In the genomic region with DNA sequence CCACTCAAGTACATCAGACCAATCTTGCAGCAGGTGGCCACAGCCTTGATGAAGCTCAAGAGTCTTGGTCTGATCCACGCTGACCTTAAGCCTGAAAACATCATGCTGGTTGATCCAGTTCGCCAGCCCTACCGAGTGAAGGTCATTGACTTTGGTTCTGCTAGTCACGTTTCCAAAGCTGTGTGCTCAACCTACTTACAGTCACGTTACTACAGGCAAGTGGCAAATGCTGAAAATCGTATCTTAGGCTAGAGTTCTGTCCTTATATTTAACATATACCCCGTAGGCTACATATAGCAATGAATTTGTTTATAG, we compare ENCODE assay signal across 13 cellular contexts. TPM values are rescaled to one million over a fixed set of nuclear protein-coding genes. Genes with fewer than 3 reads are reported as not detected.
DNase-seq lines count a peak whose midpoint lies in the region; ATAC-seq and TF ChIP-seq lines count a peak whose summit lies in the region.
"Had no signal": no experiment of that assay in that cellular context is flagged by ENCODE, and none has a peak within 500 bp of the region (broad histone marks: within the 10 kb centered on the region; RNA-seq: fewer than 3 reads in every experiment).

No MANE protein-coding gene starts in this region.

- intact Hi-C loops in spleen (cut with DNase I; ENCODE audit: low total_unique reads): no loop called here

- H3K9ac ChIP-seq in MM.1S (ENCODE audit: low read length): peak overlapping the region; percentile 62; the same call in 1 of the 2 replicates

- no peaks in the 10 kb centered on the region for H3K27me3 Mint-ChIP-seq in activated CD8-positive, alpha-beta memory T cell treated with anti-CD3 and anti-CD28 coated beads, Interleukin-2, amount 10 ng/mL, durations not matched to agents 7 days and 5 days
- no peaks in the 10 kb centered on the region for H3K27me3 Mint-ChIP-seq in activated naive CD8-positive, alpha-beta T cell treated with anti-CD3 and anti-CD28 coated beads, Interleukin-2, amount 10 ng/mL, durations not matched to agents 7 days and 5 days
- H3K27me3 Mint-ChIP-seq in osteocyte (ENCODE audit: unreplicated experiment): no peaks in the 10 kb centered on the region

- TF ChIP-seq POLR2A in spleen (IDR thresholded peaks at IDR 0.05) (no peak), suprapubic skin (IDR thresholded peaks at IDR 0.05) (no peak)

- H3F3A ChIP-seq in MM.1S (ENCODE audit: insufficient read depth, low read length): peaks cover 40% of the 10 kb centered on the region

- H3K4me3 Mint-ChIP-seq in activated CD8-positive, alpha-beta memory T cell treated with anti-CD3 and anti-CD28 coated beads, Interleukin-2, amount 10 ng/mL, durations not matched to agents 7 days and 5 days: no peak overlapping the region
- peak overlapping the region; percentile 84 for H3K4me3 Mint-ChIP-seq in activated naive CD8-positive, alpha-beta T cell treated with anti-CD3 and anti-CD28 coated beads, Interleukin-2, amount 10 ng/mL, durations not matched to agents 7 days and 5 days
- no peak overlapping the region for H3K4me3 Mint-ChIP-seq in osteocyte (ENCODE audit: unreplicated experiment)

- peaks cover 72% of the 10 kb centered on the region for H3K4me1 Mint-ChIP-seq in activated CD8-positive, alpha-beta memory T cell treated with anti-CD3 and anti-CD28 coated beads, Interleukin-2, amount 10 ng/mL, durations not matched to agents 7 days and 5 days
- H3K4me1 Mint-ChIP-seq in activated naive CD8-positive, alpha-beta T cell treated with anti-CD3 and anti-CD28 coated beads, Interleukin-2, amount 10 ng/mL, durations not matched to agents 7 days and 5 days: peaks cover 64% of the 10 kb centered on the region
- H3K4me1 Mint-ChIP-seq in osteocyte (ENCODE audit: unreplicated experiment): peaks cover 19% of the 10 kb centered on the region

- POLR2A ChIA-PET in activated naive CD8-positive, alpha-beta T cell treated with anti-CD3 and anti-CD28 coated beads, Interleukin-2, amount 10 ng/mL, durations not matched to agents 7 days and 5 days (lab: Charles Lee): interaction anchor here (1.5 to 4.8 kb wide), 2 partner anchors 8 to 11 kb away, joined by 5 to 52 read pairs; a partner anchor contains a TSS

- H3K4me3 ChIP-seq in MM.1S (ENCODE audit: low read length): peak overlapping the region; percentile 46; the same call in 1 of the 2 replicates
- peak overlapping the region in 1 of 8 donors; percentile 31 for H3K4me3 ChIP-seq in spleen
- no peak overlapping the region for H3K4me3 ChIP-seq in suprapubic skin
- H3K4me3 ChIP-seq in BE2C (ENCODE audit: low read depth, low read length): no peak overlapping the region

- no peak for TF ChIP-seq EP300 in suprapubic skin (IDR thresholded peaks at IDR 0.05)

- no peaks in the 10 kb centered on the region for H3K27me3 ChIP-seq in MM.1S (replicated peaks; ENCODE audit: insufficient read depth, low read length)
- H3K27me3 ChIP-seq in spleen (replicated peaks in 1 of 7): no peaks in the 10 kb centered on the region
- no peaks in the 10 kb centered on the region for H3K27me3 ChIP-seq in suprapubic skin
- no peaks in the 10 kb centered on the region for H3K27me3 ChIP-seq in BE2C

- H4K20me1 ChIP-seq in MM.1S (ENCODE audit: insufficient read depth, low read length): no peaks in the 10 kb centered on the region

- no peak overlapping the region for H2AFZ ChIP-seq in MM.1S (ENCODE audit: low read length)

- peaks cover 76% of the 10 kb centered on the region for H3K79me2 ChIP-seq in MM.1S (ENCODE audit: low read length)

- H3K36me3 ChIP-seq in MM.1S (replicated peaks; ENCODE audit: insufficient read depth, low read length): no peaks in the 10 kb centered on the region
- peaks cover 0 to 46% (median 21%) of the 10 kb centered on the region in 6 donors for H3K36me3 ChIP-seq in spleen
- H3K36me3 ChIP-seq in suprapubic skin: peaks cover 25% of the 10 kb centered on the region
- H3K36me3 ChIP-seq in BE2C: peaks cover 30% of the 10 kb centered on the region

- peaks cover 42% of the 10 kb centered on the region for H3K4me1 ChIP-seq in MM.1S (ENCODE audit: low read length)
- peaks cover 12 to 99% (median 66%) of the 10 kb centered on the region in 6 donors for H3K4me1 ChIP-seq in spleen
- peaks cover 25% of the 10 kb centered on the region for H3K4me1 ChIP-seq in suprapubic skin
- H3K4me1 ChIP-seq in BE2C: no peaks in the 10 kb centered on the region

- TF ChIP-seq CTCF in MM.1S (IDR thresholded peaks at IDR 0.05; ENCODE audit: low read length) (no peak), spleen (IDR thresholded peaks at IDR 0.05 in 8 of 11, conservative IDR thresholded peaks at IDR 0.05 in 3 of 11) (no peak), suprapubic skin (IDR thresholded peaks at IDR 0.05) (no peak), osteocyte (IDR thresholded peaks at IDR 0.05) (no peak), BE2C (IDR thresholded peaks at IDR 0.05; ENCODE audit: low read depth, low read length) (no peak)

- no peaks in the 10 kb centered on the region for H3K9me3 ChIP-seq in MM.1S (replicated peaks; ENCODE audit: insufficient read depth, low read length)
- no peaks in the 10 kb centered on the region for H3K9me3 ChIP-seq in spleen
- H3K9me3 ChIP-seq in suprapubic skin: no peaks in the 10 kb centered on the region
- H3K9me3 ChIP-seq in BE2C: no peaks in the 10 kb centered on the region; the same call in 1 of the 2 replicates
- H3K9me3 ChIP-seq: Caco-2 had no signal

- H3K36me3 Mint-ChIP-seq in activated CD8-positive, alpha-beta memory T cell treated with anti-CD3 and anti-CD28 coated beads, Interleukin-2, amount 10 ng/mL, durations not matched to agents 7 days and 5 days: peaks cover 56% of the 10 kb centered on the region
- peaks cover 43% of the 10 kb centered on the region for H3K36me3 Mint-ChIP-seq in activated naive CD8-positive, alpha-beta T cell treated with anti-CD3 and anti-CD28 coated beads, Interleukin-2, amount 10 ng/mL, durations not matched to agents 7 days and 5 days
- peaks cover 28% of the 10 kb centered on the region for H3K36me3 Mint-ChIP-seq in osteocyte (ENCODE audit: unreplicated experiment)

- CTCF ChIA-PET in activated CD8-positive, alpha-beta memory T cell treated with anti-CD3 and anti-CD28 coated beads, Interleukin-2, amount 10 ng/mL, durations not matched to agents 7 days and 5 days (lab: Charles Lee): interaction anchor here (1.0 to 4.5 kb wide), 4 partner anchors 8 to 12 kb away, joined by 4 to 42 read pairs (median 6); a partner anchor contains a TSS

- no peak for DNase-seq in activated CD8-positive, alpha-beta memory T cell treated with anti-CD3 and anti-CD28 coated beads, Interleukin-2, amount 10 ng/mL, durations not matched to agents 7 days and 5 days
- DNase-seq in activated CD8-positive, alpha-beta memory T cell treated with anti-CD3 and anti-CD28 coated beads, Interleukin-2, amount 50 U/mL, for 48 hours: no peak
- DNase-seq in MM.1S (peak; percentile 49), spleen (no peak), suprapubic skin (ENCODE audit: low spot score in 2 of 2) (no peak), osteocyte (ENCODE audit: extremely low spot score, unreplicated experiment) (no peak), BE2C (no peak)
- no peak for DNase-seq in activated naive CD8-positive, alpha-beta T cell treated with anti-CD3 and anti-CD28 coated beads, Interleukin-2, amount 10 ng/mL, durations not matched to agents 7 days and 5 days
- DNase-seq: Caco-2, hippocampal formation, NCI-H187, NCI-H510A treated with DMSO at 0.1 percent for 48 hours had no signal

- no peak for ATAC-seq in activated CD8-positive, alpha-beta memory T cell treated with anti-CD3 and anti-CD28 coated beads, Interleukin-2, amount 10 ng/mL, durations not matched to agents 7 days and 5 days
- no peak for ATAC-seq in activated naive CD8-positive, alpha-beta T cell treated with anti-CD3 and anti-CD28 coated beads, Interleukin-2, amount 10 ng/mL, durations not matched to agents 7 days and 5 days (ENCODE audit: low read depth)
- ATAC-seq: Panc1 had no signal

- peak overlapping the region; percentile 84 for H3K27ac Mint-ChIP-seq in activated CD8-positive, alpha-beta memory T cell treated with anti-CD3 and anti-CD28 coated beads, Interleukin-2, amount 10 ng/mL, durations not matched to agents 7 days and 5 days
- H3K27ac Mint-ChIP-seq in activated naive CD8-positive, alpha-beta T cell treated with anti-CD3 and anti-CD28 coated beads, Interleukin-2, amount 10 ng/mL, durations not matched to agents 7 days and 5 days: peak overlapping the region; percentile 86
- no peak overlapping the region for H3K27ac Mint-ChIP-seq in osteocyte (ENCODE audit: unreplicated experiment)

- WGBS in spleen, 5 donors: 79 to 85% (median 81%) methylated on average over 7 of the region's 7 CpGs
- 91% methylated on average over 7 of the region's 7 CpGs for WGBS in suprapubic skin

- H3K9me2 ChIP-seq in MM.1S (replicated peaks; ENCODE audit: insufficient read depth, low read length): no peaks in the 10 kb centered on the region

- H3K4me2 ChIP-seq in MM.1S (ENCODE audit: low read depth, low read length): peak overlapping the region; percentile 68

- peaks cover 2% of the 10 kb centered on the region for H3K9me3 Mint-ChIP-seq in activated CD8-positive, alpha-beta memory T cell treated with anti-CD3 and anti-CD28 coated beads, Interleukin-2, amount 10 ng/mL, durations not matched to agents 7 days and 5 days (ENCODE audit: low read depth)
- H3K9me3 Mint-ChIP-seq in activated naive CD8-positive, alpha-beta T cell treated with anti-CD3 and anti-CD28 coated beads, Interleukin-2, amount 10 ng/mL, durations not matched to agents 7 days and 5 days: no peaks in the 10 kb centered on the region
- peaks cover 8% of the 10 kb centered on the region for H3K9me3 Mint-ChIP-seq in osteocyte (ENCODE audit: unreplicated experiment)

- H3K27ac ChIP-seq in MM.1S (ENCODE audit: low read length) (peak overlapping the region; percentile 99), spleen (peak overlapping the region in 6 of 8 donors; percentile 48 to 83 (median 64)), suprapubic skin (no peak overlapping the region)

RNA-seq across cellular contexts. Expression of a gene that starts 12.1 kb away (rescaled TPM):
- 10 to 100 TPM; 90.4 to 97.9 TPM for total RNA-seq in activated CD8-positive, alpha-beta memory T cell treated with anti-CD3 and anti-CD28 coated beads, Interleukin-2, amount 10 ng/mL, durations not matched to agents 7 days and 5 days
- 10 to 100 TPM; 93.0 to 99.4 TPM for total RNA-seq in activated naive CD8-positive, alpha-beta T cell treated with anti-CD3 and anti-CD28 coated beads, Interleukin-2, amount 10 ng/mL, durations not matched to agents 7 days and 5 days
- total RNA-seq in spleen (10 to 100 TPM; 62.5 to 92.3 (median 76.5) TPM), suprapubic skin (10 to 100 TPM; 59.4 to 81.8 (median 69.7) TPM), osteocyte (61.1 and 62.5 TPM in 2 replicates)
- polyA plus RNA-seq in spleen: 10 to 100 TPM in 1 of 3 donors, 1 to 10 TPM in 2; 7.1 to 10.4 (median 7.2) TPM
- 27.5 TPM for polyA plus RNA-seq in BE2C (2012; ENCODE audit: insufficient read depth, insufficient read length, low read depth)

RNA-seq across cellular contexts. Expression of a gene that starts 36.1 kb away (rescaled TPM):
- total RNA-seq in activated CD8-positive, alpha-beta memory T cell treated with anti-CD3 and anti-CD28 coated beads, Interleukin-2, amount 10 ng/mL, durations not matched to agents 7 days and 5 days: 10 to 100 TPM; 19.5 to 21.1 TPM
- 10 to 100 TPM; 13.4 to 14.3 TPM for total RNA-seq in activated naive CD8-positive, alpha-beta T cell treated with anti-CD3 and anti-CD28 coated beads, Interleukin-2, amount 10 ng/mL, durations not matched to agents 7 days and 5 days
- total RNA-seq in spleen (10 to 100 TPM in 1 of 7 donors, 1 to 10 TPM in 6; 6.7 to 10.5 (median 8.0) TPM), suprapubic skin (1 to 10 TPM; 4.3 to 8.9 (median 6.3) TPM), osteocyte (8.6 and 10.0 TPM in 2 replicates)
- 1 to 10 TPM; 1.9 to 3.5 (median 2.4) TPM for polyA plus RNA-seq in spleen
- 7.6 TPM for polyA plus RNA-seq in BE2C (2012; ENCODE audit: insufficient read depth, insufficient read length, low read depth)

RNA-seq across cellular contexts. Expression of a gene that starts 36.6 kb away (rescaled TPM):
- 10 to 100 TPM; 57.3 to 61.8 TPM for total RNA-seq in activated CD8-positive, alpha-beta memory T cell treated with anti-CD3 and anti-CD28 coated beads, Interleukin-2, amount 10 ng/mL, durations not matched to agents 7 days and 5 days
- 10 to 100 TPM; 53.9 to 60.5 TPM for total RNA-seq in activated naive CD8-positive, alpha-beta T cell treated with anti-CD3 and anti-CD28 coated beads, Interleukin-2, amount 10 ng/mL, durations not matched to agents 7 days and 5 days
- total RNA-seq in spleen: 10 to 100 TPM; 23.9 to 58.0 (median 33.1) TPM
- 10 to 100 TPM; 24.9 to 52.3 (median 27.5) TPM for polyA plus RNA-seq in spleen
- 10 to 100 TPM; 10.9 to 34.0 (median 12.2) TPM for total RNA-seq in suprapubic skin
- total RNA-seq in osteocyte: 15.3 and 19.7 TPM in 2 replicates
- 34.1 TPM for polyA plus RNA-seq in BE2C (2012; ENCODE audit: insufficient read depth, insufficient read length, low read depth)

RNA-seq across cellular contexts. Expression of a gene that starts 38.1 kb away (rescaled TPM):
- total RNA-seq in activated CD8-positive, alpha-beta memory T cell treated with anti-CD3 and anti-CD28 coated beads, Interleukin-2, amount 10 ng/mL, durations not matched to agents 7 days and 5 days: under 1 TPM; 0.26 to 0.29 TPM
- under 1 TPM; 0.45 to 0.64 TPM for total RNA-seq in activated naive CD8-positive, alpha-beta T cell treated with anti-CD3 and anti-CD28 coated beads, Interleukin-2, amount 10 ng/mL, durations not matched to agents 7 days and 5 days
- total RNA-seq in spleen (10 to 100 TPM in 1 of 7 donors, 1 to 10 TPM in 6; 1.2 to 10.9 (median 6.6) TPM), suprapubic skin (10 to 100 TPM in 3 of 4 donors, 1 to 10 TPM in 1; 8.3 to 21.0 (median 18.0) TPM), osteocyte (36.5 and 37.0 TPM in 2 replicates)
- polyA plus RNA-seq in spleen: 1 to 10 TPM; 2.6 to 6.1 (median 3.8) TPM
- polyA plus RNA-seq in BE2C (2012; ENCODE audit: insufficient read depth, insufficient read length, low read depth): 0.65 TPM

RNA-seq across cellular contexts. Expression of a gene that starts 53.8 kb away (rescaled TPM):
- total RNA-seq in activated CD8-positive, alpha-beta memory T cell treated with anti-CD3 and anti-CD28 coated beads, Interleukin-2, amount 10 ng/mL, durations not matched to agents 7 days and 5 days: 1 to 10 TPM; 1.2 to 2.1 TPM
- total RNA-seq in activated naive CD8-positive, alpha-beta T cell treated with anti-CD3 and anti-CD28 coated beads, Interleukin-2, amount 10 ng/mL, durations not matched to agents 7 days and 5 days: 1 to 10 TPM; 1.1 to 2.9 TPM
- total RNA-seq in spleen (1 to 10 TPM; 1.5 to 7.1 (median 2.2) TPM), suprapubic skin (1 to 10 TPM in 1 of 4 donors, under 1 TPM in 3; 0.13 to 1.4 (median 0.45) TPM), osteocyte (0.81 and 1.6 TPM in 2 replicates)
- under 1 TPM; 0.64 to 0.83 (median 0.67) TPM for polyA plus RNA-seq in spleen
- polyA plus RNA-seq in BE2C (2012; ENCODE audit: insufficient read depth, insufficient read length, low read depth): 0.62 TPM
